In the genomic region with DNA sequence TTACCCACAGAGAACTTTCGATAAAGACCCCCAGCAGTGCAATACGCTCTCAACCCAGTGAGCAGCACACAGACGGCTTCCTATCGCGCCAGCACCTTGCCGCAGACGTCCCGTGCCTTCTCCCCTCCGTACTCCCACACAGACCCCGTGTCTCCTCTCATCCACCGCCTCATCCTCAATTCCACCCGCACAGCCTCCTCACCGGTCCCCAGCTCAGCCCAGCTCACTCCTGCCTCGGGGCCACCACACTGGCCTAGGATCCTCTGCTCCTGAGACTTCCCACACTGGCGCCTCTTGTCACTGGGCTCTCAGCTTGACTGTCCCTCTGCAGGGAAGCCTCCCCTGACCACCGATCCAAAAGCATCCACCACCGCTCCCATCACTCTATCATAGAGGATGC, we compare ENCODE assay signal across 1 cellular context.
TF ChIP-seq lines count a peak whose summit lies in the region.

No MANE protein-coding gene starts in this region.

TF ChIP-seq in K562, 482 proteins besides CTCF, POLR2A, EP300 and RAD21:
- TF ChIP-seq, protein P1, sequence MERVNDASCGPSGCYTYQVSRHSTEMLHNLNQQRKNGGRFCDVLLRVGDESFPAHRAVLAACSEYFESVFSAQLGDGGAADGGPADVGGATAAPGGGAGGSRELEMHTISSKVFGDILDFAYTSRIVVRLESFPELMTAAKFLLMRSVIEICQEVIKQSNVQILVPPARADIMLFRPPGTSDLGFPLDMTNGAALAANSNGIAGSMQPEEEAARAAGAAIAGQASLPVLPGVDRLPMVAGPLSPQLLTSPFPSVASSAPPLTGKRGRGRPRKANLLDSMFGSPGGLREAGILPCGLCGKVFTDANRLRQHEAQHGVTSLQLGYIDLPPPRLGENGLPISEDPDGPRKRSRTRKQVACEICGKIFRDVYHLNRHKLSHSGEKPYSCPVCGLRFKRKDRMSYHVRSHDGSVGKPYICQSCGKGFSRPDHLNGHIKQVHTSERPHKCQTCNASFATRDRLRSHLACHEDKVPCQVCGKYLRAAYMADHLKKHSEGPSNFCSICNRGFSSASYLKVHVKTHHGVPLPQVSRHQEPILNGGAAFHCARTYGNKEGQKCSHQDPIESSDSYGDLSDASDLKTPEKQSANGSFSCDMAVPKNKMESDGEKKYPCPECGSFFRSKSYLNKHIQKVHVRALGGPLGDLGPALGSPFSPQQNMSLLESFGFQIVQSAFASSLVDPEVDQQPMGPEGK (CRISPR knock-in tag; IDR thresholded peaks at IDR 0.05; ENCODE audit: borderline replicate concordance) = no peak
- TF ChIP-seq ZNF444 (CRISPR knock-in tag; IDR thresholded peaks at IDR 0.05) (no peak), POLR2G (IDR thresholded peaks at IDR 0.05; ENCODE audit: low read depth, low read length) (0 out of 2 replicates have a peak, but pooled peaks have one; percentile 45)
- TF ChIP-seq, protein P2, sequence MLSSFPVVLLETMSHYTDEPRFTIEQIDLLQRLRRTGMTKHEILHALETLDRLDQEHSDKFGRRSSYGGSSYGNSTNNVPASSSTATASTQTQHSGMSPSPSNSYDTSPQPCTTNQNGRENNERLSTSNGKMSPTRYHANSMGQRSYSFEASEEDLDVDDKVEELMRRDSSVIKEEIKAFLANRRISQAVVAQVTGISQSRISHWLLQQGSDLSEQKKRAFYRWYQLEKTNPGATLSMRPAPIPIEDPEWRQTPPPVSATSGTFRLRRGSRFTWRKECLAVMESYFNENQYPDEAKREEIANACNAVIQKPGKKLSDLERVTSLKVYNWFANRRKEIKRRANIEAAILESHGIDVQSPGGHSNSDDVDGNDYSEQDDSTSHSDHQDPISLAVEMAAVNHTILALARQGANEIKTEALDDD (IDR thresholded peaks at IDR 0.05) = no peak
